Comparison of ENCODE assay signal across 1 cellular context in genomic region chr1:156590326-156591180, GRCh38.
TF ChIP-seq lines count a peak whose summit lies in the region.

No MANE protein-coding gene starts in this region.

TF ChIP-seq in GM12878, 131 proteins besides CTCF, POLR2A, EP300 and RAD21:
- 0 out of 2 replicates have a peak, but pooled peaks have one; percentile 22 for TF ChIP-seq ZBED1 (IDR thresholded peaks at IDR 0.05; ENCODE audit: borderline replicate concordance)
- TF ChIP-seq POU2F2 (IDR thresholded peaks at IDR 0.05; ENCODE audit: borderline replicate concordance, low read depth, low read length): 0 out of 3 replicates have a peak, but pooled peaks have one; percentile 22
- peak in 1 of 2 experiments; percentile 45; a peak in 1 of 4 replicates for TF ChIP-seq BHLHE40 (IDR thresholded peaks at IDR 0.05; ENCODE audit: borderline replicate concordance in 1 of 2, low read depth in 2 of 2, low read length in 1 of 2)
- no peak for TF ChIP-seq PKNOX1 (IDR thresholded peaks at IDR 0.05)
TF ChIP-seq in GM12878: peak in this region for 3.
